8 cellular contexts compared by ENCODE assay signal in genomic region chr19:19063183-19064097, GRCh38. TPM values are rescaled to one million over a fixed set of nuclear protein-coding genes. Genes with fewer than 3 reads are reported as not detected.
DNase-seq lines count a peak whose midpoint lies in the region; ATAC-seq and TF ChIP-seq lines count a peak whose summit lies in the region.

Gene SLC25A42, plus strand, starts transcription at chr19:19063994. Its CDS starts 32,131 bp downstream, at chr19:19096125.

- H2BK12ac ChIP-seq in trophoblast cell (ENCODE audit: low read length) = no peak within 1 kb of the TSS

- peak within 1 kb of the TSS; percentile 87 to 95 (median 89) for H3K4me3 Mint-ChIP-seq in T-cell
- peak within 1 kb of the TSS; percentile 96 for H3K4me3 Mint-ChIP-seq in type B pancreatic cell

- POLR2A ChIA-PET in T-cell (lab: Charles Lee) = no interaction called here

- H3K23ac ChIP-seq in trophoblast cell (ENCODE audit: low read length) = no peak within 1 kb of the TSS

- ATAC-seq in HG02840 (IDR thresholded peaks at IDR 0.05; ENCODE audit: low FRiP score, unreplicated experiment) (peak; percentile 93), T-cell (replicated peaks in 1 of 4) (peak; percentile 92 to 94 (median 93))

- H4K91ac ChIP-seq in trophoblast cell (ENCODE audit: low read depth, low read length) = peak within 1 kb of the TSS; percentile 2

- H3K9ac ChIP-seq in trophoblast cell (ENCODE audit: low read length) = peak within 1 kb of the TSS; percentile 4

- TF ChIP-seq CTCF in GM12875 (IDR thresholded peaks at IDR 0.05; ENCODE audit: borderline replicate concordance, insufficient read depth, low read depth, low read length) = no peak
- TF ChIP-seq CTCF in type B pancreatic cell (conservative IDR thresholded peaks at IDR 0.05) = no peak

- no peak within 1 kb of the TSS for H2BK120ac ChIP-seq in trophoblast cell (ENCODE audit: insufficient read depth, low read length, poor library complexity)

- H3K27me3 Mint-ChIP-seq in T-cell (no peaks in the 10 kb centered on the region), type B pancreatic cell (no peaks in the 10 kb centered on the region)

- peaks cover 4 to 10% of the 10 kb centered on the region in 2 experiments for H3K36me3 ChIP-seq in trophoblast cell (ENCODE audit: control insufficient read depth in 1 of 2, insufficient read depth in 2 of 2, low read length in 2 of 2)

- intact Hi-C loops in cardiac septum (cut with DNase I) = loop anchor here (2.0 to 5.0 kb wide), 3 partner anchors 31 to 129 kb away; partner anchors contain the start of genes ARMC6, BORCS8, RFXANK and SUGP2

- CTCF ChIA-PET in T-cell (lab: Charles Lee) = no interaction called here

- no peak within 1 kb of the TSS for H3K18ac ChIP-seq in trophoblast cell (ENCODE audit: low read length)

- H3K79me1 ChIP-seq in trophoblast cell (ENCODE audit: low read length) = peaks cover 3% of the 10 kb centered on the region

- H3K9me3 Mint-ChIP-seq in T-cell (no peaks in the 10 kb centered on the region), type B pancreatic cell (no peaks in the 10 kb centered on the region)

- H4K8ac ChIP-seq in trophoblast cell (ENCODE audit: low read depth, low read length) = peak within 1 kb of the TSS; percentile 71

- H2AFZ ChIP-seq in trophoblast cell (ENCODE audit: insufficient read depth, low read length, poor library complexity) = peak within 1 kb of the TSS; percentile 23

- H3K4me3 ChIP-seq in GM12875 (ENCODE audit: low read depth, low read length) (peak within 1 kb of the TSS; percentile 62), trophoblast cell (ENCODE audit: low read depth, low read length) (peak within 1 kb of the TSS; percentile 78)

- no peaks in the 10 kb centered on the region for H3K27me3 ChIP-seq in trophoblast cell (ENCODE audit: insufficient read depth, low read length)

- H3K4me2 ChIP-seq in trophoblast cell (ENCODE audit: low read length) = peak within 1 kb of the TSS; percentile 95

- 3% methylated on average over 58 to 77 of the region's 77 CpGs for WGBS in adipose tissue, 3 donors
- no CpG with 5 or more reads among the region's 77 CpGs for WGBS in trophoblast cell (ENCODE audit: extremely low coverage, insufficient coverage, insufficient read length)

- H4K12ac ChIP-seq in trophoblast cell (ENCODE audit: low read depth, low read length) = peak within 1 kb of the TSS; percentile 4

- peaks cover 8% of the 10 kb centered on the region for H3K36me3 Mint-ChIP-seq in T-cell
- H3K36me3 Mint-ChIP-seq in type B pancreatic cell = no peaks in the 10 kb centered on the region

- H3K9me3 ChIP-seq in trophoblast cell (ENCODE audit: insufficient read depth, low read depth, low read length) = peaks cover 3% of the 10 kb centered on the region

- H3K79me2 ChIP-seq in trophoblast cell (ENCODE audit: control insufficient read depth, insufficient read depth, low read length, poor library complexity) = no peaks in the 10 kb centered on the region

- H2BK5ac ChIP-seq in trophoblast cell (ENCODE audit: low read depth, low read length, poor library complexity) = no peak within 1 kb of the TSS

- peak; percentile 94 for DNase-seq in NCI-H1436 treated with DMSO at 0.1 percent for 48 hours (lab: John Stamatoyannopoulos, UW)
- DNase-seq in T-cell = peak; percentile 97 to 100 (median 99)
- peak; percentile 100 for DNase-seq in cardiac septum (ENCODE audit: low spot score)
- DNase-seq in trophoblast cell = peak; percentile 99 to 100
- DNase-seq in type B pancreatic cell (ENCODE audit: extremely low spot score, unreplicated experiment) = peak; percentile 99

- H3K27ac Mint-ChIP-seq in T-cell (peak within 1 kb of the TSS; percentile 74 to 90), type B pancreatic cell (peak within 1 kb of the TSS; percentile 89)

- H3K27ac ChIP-seq in adipose tissue (ENCODE audit: low read depth, low read length) (no peak within 1 kb of the TSS), trophoblast cell (ENCODE audit: low read depth, low read length) (peak within 1 kb of the TSS; percentile 7)

- H3K4ac ChIP-seq in trophoblast cell (ENCODE audit: low read depth, low read length) = no peak within 1 kb of the TSS

- peak within 1 kb of the TSS; percentile 24 for H3K14ac ChIP-seq in trophoblast cell (ENCODE audit: low read length)

- H3K4me1 Mint-ChIP-seq in T-cell = peaks cover 31 to 47% (median 34%) of the 10 kb centered on the region in 3 donors
- H3K4me1 Mint-ChIP-seq in type B pancreatic cell (ENCODE audit: unreplicated experiment) = peaks cover 23% of the 10 kb centered on the region

- H2AK5ac ChIP-seq in trophoblast cell (ENCODE audit: low read length) = no peak within 1 kb of the TSS

- peaks cover 9 to 20% of the 10 kb centered on the region in 2 experiments for H3K4me1 ChIP-seq in trophoblast cell (ENCODE audit: control insufficient read depth in 1 of 2, insufficient read depth in 2 of 2, low read length in 2 of 2)

RNA-seq across cellular contexts. Expression of gene SLC25A42, which starts in this region (rescaled TPM):
- total RNA-seq in T-cell (10 to 100 TPM; 24.9 to 35.0 (median 30.5) TPM), cardiac septum (14.9 TPM), type B pancreatic cell (ENCODE audit: low replicate concordance) (10.0 and 13.4 TPM in 2 replicates)
- polyA plus RNA-seq in adipose tissue = 10 to 100 TPM; 10.8 to 11.4 (median 11.0) TPM
- 3.2 and 3.3 TPM in 2 replicates for polyA plus RNA-seq in trophoblast cell (2013)
